In genomic region chr9:38761999-38762398, GRCh38 we compare ENCODE assay signal across 23 cellular contexts. TPM values are rescaled to one million over a fixed set of nuclear protein-coding genes. Genes with fewer than 3 reads are reported as not detected.
A peak's percentile ranks its signal among the peaks of the same experiment; 100 is the strongest.
DNase-seq lines count a peak whose midpoint lies in the region; TF ChIP-seq lines count a peak whose summit lies in the region.
"Had no signal": no experiment of that assay in that cellular context is flagged by ENCODE, and none has a peak within 500 bp of the region (broad histone marks: within the 10 kb centered on the region; RNA-seq: fewer than 3 reads in every experiment).

No MANE protein-coding gene starts in this region.

- H2AFZ ChIP-seq in neural progenitor cell (replicated peaks) = no peak overlapping the region

- H3K4me1 ChIP-seq in HUES64 (ENCODE audit: insufficient read depth, low read length) = peaks cover 26% of the 10 kb centered on the region
- H3K4me1 ChIP-seq in endodermal cell (ENCODE audit: control insufficient read depth, insufficient read depth, low read length) = no peaks in the 10 kb centered on the region
- H3K4me1 ChIP-seq in neural progenitor cell = peaks cover 18% of the 10 kb centered on the region
- H3K4me1 ChIP-seq: Caco-2 had no signal

- H3K36me3 Mint-ChIP-seq in endodermal cell (ENCODE audit: low read depth) (no peaks in the 10 kb centered on the region), neural progenitor cell (no peaks in the 10 kb centered on the region)

- H3K27me3 ChIP-seq in HUES64 (ENCODE audit: insufficient read depth, low read length) (no peaks in the 10 kb centered on the region), endodermal cell (ENCODE audit: control insufficient read depth, insufficient read depth, low read length, poor library complexity, severe bottlenecking) (no peaks in the 10 kb centered on the region), neural progenitor cell (no peaks in the 10 kb centered on the region)

- no peaks in the 10 kb centered on the region for H3F3A ChIP-seq in neural progenitor cell (ENCODE audit: low read depth)

- H3K9ac ChIP-seq in HUES64 (ENCODE audit: low read depth, low read length) (no peak overlapping the region), endodermal cell (ENCODE audit: extremely low read depth, low read length, poor library complexity, severe bottlenecking) (no peak overlapping the region), neural progenitor cell (no peak overlapping the region)
- H3K9ac ChIP-seq: KMS-11 had no signal

- WGBS in HUES64 = 56% methylated on average over 7 of the region's 8 CpGs
- 61 to 81% methylated on average over 4 to 8 of the region's 8 CpGs for WGBS in endodermal cell (ENCODE audit: insufficient coverage in 1 of 2, insufficient read length in 1 of 2), 2 experiments

- DNase-seq in Ammon's horn (ENCODE audit: low spot score) (peak; percentile 13), endodermal cell (peak; percentile 49), neural progenitor cell (ENCODE audit: low spot score) (no peak), HEK293T (ENCODE audit: extremely low spot score) (no peak), cerebellum (ENCODE audit: low spot score) (no peak), posterior cingulate gyrus (no peak)
- no peak for DNase-seq in stimulated activated naive CD4-positive, alpha-beta T cell (lab: John Stamatoyannopoulos, UW)
- DNase-seq: 8988T; Caco-2; CD4-positive, alpha-beta T cell; GDM1; NCI-H1417; NCI-H187 treated with DMSO at 0.1 percent for 48 hours; NCI-H345; NCI-H526; PC-3; SIG-M5 had no signal

- no peaks in the 10 kb centered on the region for H3K79me2 ChIP-seq in neural progenitor cell (ENCODE audit: low read depth)

- CTCF ChIA-PET in HEK293T (lab: Yijun Ruan, JAX) = no interaction called here

- no peak overlapping the region for H3K4me3 Mint-ChIP-seq in endodermal cell
- no peak overlapping the region for H3K4me3 Mint-ChIP-seq in neural progenitor cell
- H3K4me3 Mint-ChIP-seq: CD4-positive, alpha-beta T cell had no signal

- intact Hi-C loops in posterior cingulate gyrus (cut with DNase I) = loop anchor here (10.0 kb wide), 1 partner anchor 77 kb away; no protein-coding TSS in a partner anchor

- no peaks in the 10 kb centered on the region for H3K27me3 Mint-ChIP-seq in endodermal cell (ENCODE audit: insufficient read depth)
- peaks cover 5% of the 10 kb centered on the region for H3K27me3 Mint-ChIP-seq in neural progenitor cell (ENCODE audit: insufficient read depth, low read depth)

- H3K9me3 Mint-ChIP-seq in endodermal cell (no peaks in the 10 kb centered on the region), neural progenitor cell (peaks cover 8% of the 10 kb centered on the region)

- POLR2A ChIA-PET in HEK293T (lab: Yijun Ruan, JAX) = no interaction called here

- H3K4me3 ChIP-seq in HUES64 (ENCODE audit: low read length) (no peak overlapping the region), endodermal cell (ENCODE audit: low read length) (no peak overlapping the region), neural progenitor cell (no peak overlapping the region)

- no peak overlapping the region for H3K4me2 ChIP-seq in neural progenitor cell
- H3K4me2 ChIP-seq: KMS-11 had no signal

- H3K27ac Mint-ChIP-seq in endodermal cell (peak overlapping the region; percentile 52), neural progenitor cell (peak overlapping the region; percentile 6)
- H3K27ac Mint-ChIP-seq: CD4-positive, alpha-beta T cell had no signal

- peaks cover 14% of the 10 kb centered on the region for H3K4me1 Mint-ChIP-seq in endodermal cell
- H3K4me1 Mint-ChIP-seq in neural progenitor cell = peaks cover 30% of the 10 kb centered on the region

- TF ChIP-seq CTCF in endodermal cell (conservative IDR thresholded peaks at IDR 0.05) = no peak
- TF ChIP-seq CTCF in neural progenitor cell (IDR thresholded peaks at IDR 0.05) = no peak

- H3K36me3 ChIP-seq in HUES64 (ENCODE audit: insufficient read depth, low read length) = no peaks in the 10 kb centered on the region
- no peaks in the 10 kb centered on the region for H3K36me3 ChIP-seq in endodermal cell (ENCODE audit: control insufficient read depth, insufficient read depth, low read length)
- H3K36me3 ChIP-seq in neural progenitor cell = no peaks in the 10 kb centered on the region

- H3K9me3 ChIP-seq in HUES64 (ENCODE audit: insufficient read depth, low read depth, low read length) (no peaks in the 10 kb centered on the region), endodermal cell (ENCODE audit: control insufficient read depth, low read length) (no peaks in the 10 kb centered on the region), neural progenitor cell (ENCODE audit: low read depth) (no peaks in the 10 kb centered on the region)
- H3K9me3 ChIP-seq: Caco-2 had no signal

- H4K20me1 ChIP-seq in neural progenitor cell (ENCODE audit: low read depth) = no peaks in the 10 kb centered on the region

- peak overlapping the region; percentile 85; the same call in 1 of the 2 replicates for H3K27ac ChIP-seq in HUES64 (ENCODE audit: low read depth, low read length)
- H3K27ac ChIP-seq in endodermal cell (ENCODE audit: low read depth, low read length) = no peak overlapping the region
- no peak overlapping the region for H3K27ac ChIP-seq in neural progenitor cell
- H3K27ac ChIP-seq: KMS-11, RWPE1 had no signal

TF ChIP-seq in HEK293T, 16 proteins besides CTCF, POLR2A, EP300 and RAD21:
- no peak for TF ChIP-seq L3MBTL2 (conservative IDR thresholded peaks at IDR 0.05)
- TF ChIP-seq ARNT (IDR thresholded peaks at IDR 0.05) = no peak
- no peak for TF ChIP-seq HDGF (IDR thresholded peaks at IDR 0.05; ENCODE audit: borderline replicate concordance)
- no peak for TF ChIP-seq SUZ12 (IDR thresholded peaks at IDR 0.05)
- TF ChIP-seq FOXK2 (IDR thresholded peaks at IDR 0.05) = no peak
- TF ChIP-seq, protein P1, sequence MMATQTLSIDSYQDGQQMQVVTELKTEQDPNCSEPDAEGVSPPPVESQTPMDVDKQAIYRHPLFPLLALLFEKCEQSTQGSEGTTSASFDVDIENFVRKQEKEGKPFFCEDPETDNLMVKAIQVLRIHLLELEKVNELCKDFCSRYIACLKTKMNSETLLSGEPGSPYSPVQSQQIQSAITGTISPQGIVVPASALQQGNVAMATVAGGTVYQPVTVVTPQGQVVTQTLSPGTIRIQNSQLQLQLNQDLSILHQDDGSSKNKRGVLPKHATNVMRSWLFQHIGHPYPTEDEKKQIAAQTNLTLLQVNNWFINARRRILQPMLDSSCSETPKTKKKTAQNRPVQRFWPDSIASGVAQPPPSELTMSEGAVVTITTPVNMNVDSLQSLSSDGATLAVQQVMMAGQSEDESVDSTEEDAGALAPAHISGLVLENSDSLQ (IDR thresholded peaks at IDR 0.05) = no peak
- no peak for TF ChIP-seq ELF4 (IDR thresholded peaks at IDR 0.05)
- TF ChIP-seq CTBP1 (IDR thresholded peaks at IDR 0.05; ENCODE audit: borderline replicate concordance) = no peak
- no peak for TF ChIP-seq SP1 (IDR thresholded peaks at IDR 0.05)
- no peak for TF ChIP-seq TARDBP (IDR thresholded peaks at IDR 0.05)
- no peak for TF ChIP-seq BHLHE40 (IDR thresholded peaks at IDR 0.05; ENCODE audit: borderline replicate concordance)
- no peak for TF ChIP-seq FOXA1 (IDR thresholded peaks at IDR 0.05)

RNA-seq across cellular contexts. Expression of gene FAM240B, which starts 42.1 kb away (rescaled TPM):
- polyA plus RNA-seq in HUES64 (2013, experiment 1 of 2) = not detected
- not detected for polyA plus RNA-seq in HUES64 (2013, experiment 2 of 2)
- not detected for total RNA-seq in endodermal cell
- polyA plus RNA-seq in endodermal cell (2013, experiment 1 of 2) = not detected
- not detected for polyA plus RNA-seq in endodermal cell (2013, experiment 2 of 2)
- not detected in 2 replicates for total RNA-seq in neural progenitor cell (ENCODE audit: low replicate concordance)
- total RNA-seq in cerebellum = not detected
- total RNA-seq: Caco-2; CD4-positive, alpha-beta T cell; H1; PC-3 had no signal
- polyA plus RNA-seq: AG04450, BJ, H1 had no signal

Comparison
In these comparisons a context has a peak if more than half of its experiments do, and no peak if none do; other contexts are left out.
1. DNase-seq: peak in Ammon's horn (single experiment) and endodermal cell (single experiment); none in neural progenitor cell (single experiment), HEK293T (single experiment), cerebellum (single experiment), stimulated activated naive CD4-positive, alpha-beta T cell (0 of 6) and posterior cingulate gyrus (0 of 10).